ENCODE assay signal across 18 cellular contexts in the genomic region with DNA sequence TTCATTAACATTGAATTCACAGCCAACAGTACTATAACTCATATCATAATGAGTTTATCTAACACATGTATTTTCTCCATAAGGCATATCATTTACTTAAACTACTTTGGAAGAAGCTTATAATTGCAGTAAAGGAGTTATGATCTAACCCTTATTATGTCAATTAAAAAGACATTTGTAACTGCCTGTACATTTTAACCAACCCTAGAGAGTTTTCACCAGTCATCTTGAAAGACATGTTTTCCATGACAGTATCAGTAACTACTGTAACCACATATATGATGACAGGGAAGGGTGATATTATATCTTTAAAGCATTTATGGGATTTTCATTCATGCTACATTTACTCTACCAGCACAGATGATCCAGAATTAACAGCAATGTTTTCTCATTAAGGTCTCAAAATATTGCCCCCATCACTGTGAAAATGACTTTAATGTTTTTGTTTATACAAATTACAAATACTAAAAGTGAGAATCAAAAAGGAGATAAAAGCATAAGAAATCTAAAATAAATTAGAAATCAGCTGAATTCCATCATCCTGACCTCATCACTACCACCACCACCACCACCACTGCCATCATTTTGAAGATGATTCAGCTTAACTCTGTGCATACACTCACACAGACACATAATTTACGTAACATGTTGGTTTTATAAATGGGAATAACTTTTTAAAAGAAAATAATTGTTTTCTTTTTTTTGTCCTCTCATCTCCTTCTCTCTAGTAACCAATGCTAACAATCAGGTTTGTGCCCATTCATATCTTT. TPM values are rescaled to one million over a fixed set of nuclear protein-coding genes. Genes with fewer than 3 reads are reported as not detected.
DNase-seq lines count a peak whose midpoint lies in the region; ATAC-seq, FAIRE-seq and TF ChIP-seq lines count a peak whose summit lies in the region.
"Had no signal": no experiment of that assay in that cellular context is flagged by ENCODE, and none has a peak within 500 bp of the region (broad histone marks: within the 10 kb centered on the region; RNA-seq: fewer than 3 reads in every experiment).

No MANE protein-coding gene starts in this region.

- peaks cover 24% of the 10 kb centered on the region for H3F3A ChIP-seq in GM23248 (ENCODE audit: insufficient read depth)

- H3K36me3 ChIP-seq in GM23248 (ENCODE audit: low read depth), result no peaks in the 10 kb centered on the region
- no peaks in the 10 kb centered on the region for H3K36me3 ChIP-seq in mucosa of descending colon (ENCODE audit: low read depth)

- in situ Hi-C loops in GM23248 (cut with MboI), result no loop called here

- H3K4me3 ChIP-seq in GM23248 (no peak overlapping the region), mucosa of descending colon (no peak overlapping the region)
- H3K4me3 ChIP-seq: psoas muscle had no signal

- no peaks in the 10 kb centered on the region; the same call in 1 of the 2 replicates for H3K9me2 ChIP-seq in GM23248 (ENCODE audit: insufficient read depth)

- peaks cover 99% of the 10 kb centered on the region for H3K79me2 ChIP-seq in GM23248 (ENCODE audit: insufficient read depth)

- H3K36me3 Mint-ChIP-seq in activated T-helper 17 cell treated with anti-CD3 and anti-CD28 coated beads, Interleukin-2, amount 50 U/mL, for 72 hours (ENCODE audit: low read depth), result peaks cover 12% of the 10 kb centered on the region

- H3K4me1 Mint-ChIP-seq in activated T-helper 17 cell treated with anti-CD3 and anti-CD28 coated beads, Interleukin-2, amount 50 U/mL, for 72 hours, result peaks cover 21% of the 10 kb centered on the region

- no peak for TF ChIP-seq CTCF in mucosa of descending colon (IDR thresholded peaks at IDR 0.05)

- 13 to 35% methylated on average over 1 of the region's 1 CpG for WGBS in GM23248 (ENCODE audit: low coverage in 1 of 2, low lambda C conversion rate in 2 of 2, missing lambda C conversion rate in 2 of 2), 2 experiments

- H3K9ac ChIP-seq in GM23248, result no peak overlapping the region

- DNase-seq in AG08395 (ENCODE audit: low spot score) (peak; percentile 38), GM23248 (peak; percentile 76), glomerular visceral epithelial cell (ENCODE audit: extremely low spot score) (peak; percentile 44), mucosa of descending colon (no peak), GM12892 (ENCODE audit: insufficient read length) (no peak)
- no peak for DNase-seq in stimulated activated CD4-positive, alpha-beta T cell treated with anti-CD3 and anti-CD28 coated beads, Interleukin-2, amount 100 ng/mL, for 48 hours
- DNase-seq: activated CD4-positive, alpha-beta T cell treated with anti-CD3 and anti-CD28 coated beads for 1 hour; CD4-positive, CD25-positive, alpha-beta regulatory T cell; endodermal cell; NCI-H1417 treated with DMSO at 0.1 percent for 48 hours; NCI-H446 treated with DMSO at 0.1 percent for 48 hours; OCI-M1; psoas muscle had no signal

- H3K4me2 ChIP-seq in GM23248 (ENCODE audit: unreplicated experiment), result peak overlapping the region; percentile 8

- no peaks in the 10 kb centered on the region for H3K9me3 Mint-ChIP-seq in activated T-helper 17 cell treated with anti-CD3 and anti-CD28 coated beads, Interleukin-2, amount 50 U/mL, for 72 hours
- H3K9me3 Mint-ChIP-seq: activated T-helper 2 cell treated with anti-CD3 and anti-CD28 coated beads, Interferon-gamma antibody, Interleukin-2, Interleukin-4, amounts not matched to agents 10 μg/mL and 5 μg/mL and 100 μg/mL, durations not matched to agents 14 hours and 24 hours and 36 hours; CD4-positive, CD25-positive, alpha-beta regulatory T cell; endodermal cell had no signal

- TF ChIP-seq POLR2A in GM12892 (IDR thresholded peaks at IDR 0.05; ENCODE audit: low read depth, low read length), result no peak

- H3K27ac ChIP-seq in GM23248, result peak overlapping the region; percentile 42
- H3K27ac ChIP-seq: psoas muscle had no signal

- no peaks in the 10 kb centered on the region for H3K27me3 ChIP-seq in GM23248 (replicated peaks; ENCODE audit: insufficient read depth)

- H4K20me1 ChIP-seq in GM23248 (ENCODE audit: insufficient read depth), result no peaks in the 10 kb centered on the region; the same call in 1 of the 2 replicates

- peak overlapping the region; percentile 13 for H3K27ac Mint-ChIP-seq in activated T-helper 17 cell treated with anti-CD3 and anti-CD28 coated beads, Interleukin-2, amount 50 U/mL, for 72 hours
- H3K27ac Mint-ChIP-seq: activated T-helper 2 cell treated with anti-CD3 and anti-CD28 coated beads, Interferon-gamma antibody, Interleukin-2, Interleukin-4, amounts not matched to agents 10 μg/mL and 5 μg/mL and 100 μg/mL, durations not matched to agents 14 hours and 24 hours and 36 hours; CD4-positive, CD25-positive, alpha-beta regulatory T cell; endodermal cell had no signal

- H3K27me3 Mint-ChIP-seq in activated T-helper 17 cell treated with anti-CD3 and anti-CD28 coated beads, Interleukin-2, amount 50 U/mL, for 72 hours, result no peaks in the 10 kb centered on the region
- H3K27me3 Mint-ChIP-seq: CD4-positive, CD25-positive, alpha-beta regulatory T cell had no signal

- FAIRE-seq in GM12892 (lab: Jason Lieb, UNC), result no peak
- FAIRE-seq: G401.6, GM19239 had no signal

- intact Hi-C loops in mucosa of descending colon (cut with DNase I, micrococcal nuclease), result no loop called here

- H2AFZ ChIP-seq in GM23248, result no peak overlapping the region

- peaks cover 35% of the 10 kb centered on the region for H3K4me1 ChIP-seq in GM23248 (ENCODE audit: insufficient read depth)
- H3K4me1 ChIP-seq in mucosa of descending colon (ENCODE audit: low read depth), result no peaks in the 10 kb centered on the region

- no peak overlapping the region for H3K4me3 Mint-ChIP-seq in activated T-helper 17 cell treated with anti-CD3 and anti-CD28 coated beads, Interleukin-2, amount 50 U/mL, for 72 hours
- H3K4me3 Mint-ChIP-seq: CD4-positive, CD25-positive, alpha-beta regulatory T cell; endodermal cell had no signal

- H3K9me3 ChIP-seq in GM23248 (ENCODE audit: low read depth) (no peaks in the 10 kb centered on the region), mucosa of descending colon (no peaks in the 10 kb centered on the region)
- H3K9me3 ChIP-seq: psoas muscle had no signal

- ATAC-seq in activated T-helper 17 cell treated with anti-CD3 and anti-CD28 coated beads, Interleukin-2, amount 50 U/mL, for 72 hours (replicated peaks), result peak; percentile 87
- ATAC-seq in GM18502 (IDR thresholded peaks at IDR 0.05; ENCODE audit: poor library complexity, unreplicated experiment) (no peak), mucosa of descending colon (no peak)
- ATAC-seq: psoas muscle had no signal

RNA-seq across cellular contexts. Expression of gene MKLN1, which starts 53.6 kb away (rescaled TPM):
- 30.2 and 35.7 TPM in 2 replicates for total RNA-seq in GM23248 (2014; rRNA removed; shearing (Covaris generic))
- polyA plus RNA-seq in GM23248 (2016; fragmentation: Nextera tagmentation; extraction: Ambion mirVana), result 26.4 and 32.1 TPM in 2 replicates
- total RNA-seq in activated T-helper 17 cell treated with anti-CD3 and anti-CD28 coated beads, Interleukin-2, amount 50 U/mL, for 72 hours, result 10 to 100 TPM; 49.5 to 70.1 TPM
- 10 to 100 TPM; 41.5 to 66.1 (median 47.1) TPM for total RNA-seq in mucosa of descending colon
- polyA plus RNA-seq in GM12892 (2012; ENCODE audit: missing spikeins), result 20.0 TPM

Comparison
In these comparisons a context has a peak if more than half of its experiments do, and no peak if none do; other contexts are left out.
1. DNase-seq: peak in AG08395 (single experiment), GM23248 (single experiment) and glomerular visceral epithelial cell (single experiment); none in mucosa of descending colon (0 of 3), GM12892 (single experiment) and stimulated activated CD4-positive, alpha-beta T cell treated with anti-CD3 and anti-CD28 coated beads, Interleukin-2, amount 100 ng/mL, for 48 hours (0 of 2).